ENCODE assay signal across 8 cellular contexts in the genomic region with DNA sequence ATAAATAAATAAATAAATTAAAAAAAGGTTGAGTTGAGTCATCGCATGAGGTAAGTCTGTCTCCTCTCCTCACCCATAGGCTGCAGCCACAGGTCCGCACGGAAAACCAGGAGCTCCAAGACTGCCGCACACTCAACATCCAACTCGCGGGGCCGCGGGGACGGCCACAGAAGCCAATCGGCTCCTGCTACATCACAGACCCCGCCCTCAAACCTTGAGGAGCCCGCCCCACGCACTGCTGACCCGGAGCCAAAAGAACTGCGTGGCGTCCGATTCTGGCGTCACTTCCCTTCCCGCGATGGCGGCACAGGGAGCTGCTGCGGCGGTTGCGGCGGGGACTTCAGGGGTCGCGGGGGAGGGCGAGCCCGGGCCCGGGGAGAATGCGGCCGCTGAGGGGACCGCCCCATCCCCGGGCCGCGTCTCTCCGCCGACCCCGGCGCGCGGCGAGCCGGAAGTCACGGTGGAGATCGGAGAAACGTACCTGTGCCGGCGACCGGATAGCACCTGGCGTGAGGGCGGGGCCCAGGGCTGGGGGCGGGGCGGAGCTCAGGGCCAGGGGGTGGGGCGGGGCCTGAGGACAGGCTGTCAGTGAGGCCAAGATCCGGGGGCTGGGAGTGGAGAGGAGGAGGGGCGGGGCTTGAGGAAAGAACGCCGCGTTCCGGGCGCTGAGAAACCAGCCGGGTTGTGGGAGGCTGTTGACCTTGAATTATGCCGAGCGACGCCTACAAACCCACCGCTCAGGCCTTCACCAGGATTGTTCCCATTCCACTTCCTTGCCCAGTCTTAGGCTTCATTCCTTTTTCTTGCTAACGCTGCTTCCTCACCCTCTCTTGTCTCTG. TPM values are rescaled to one million over a fixed set of nuclear protein-coding genes. Genes with fewer than 3 reads are reported as not detected.
DNase-seq lines count a peak whose midpoint lies in the region; ATAC-seq, FAIRE-seq and TF ChIP-seq lines count a peak whose summit lies in the region.

TSS of gene KAT8 (plus strand) at position 281 of the 839 bp plus-strand sequence. CDS start at position 299, 18 bp downstream.

- peak; percentile 84 for ATAC-seq in HG02678 (IDR thresholded peaks at IDR 0.05; ENCODE audit: unreplicated experiment)
- ATAC-seq in activated naive CD8-positive, alpha-beta T cell treated with anti-CD3 and anti-CD28 coated beads, Interleukin-2, amount 10 ng/mL, durations not matched to agents 7 days and 5 days (ENCODE audit: low read depth) = peak; percentile 94
- peak; percentile 96 for ATAC-seq in Right ventricle myocardium inferior
- ATAC-seq in pancreas = peak; percentile 91 to 97 (median 94)

- POLR2A ChIA-PET in activated naive CD8-positive, alpha-beta T cell treated with anti-CD3 and anti-CD28 coated beads, Interleukin-2, amount 10 ng/mL, durations not matched to agents 7 days and 5 days (lab: Charles Lee) = interaction anchor here (0.5 to 2.9 kb wide), 24 partner anchors 9 to 932 kb away, joined by 3 to 33 read pairs (median 4); partner anchors contain the start of genes ARMC5, BCKDK, FUS and PRSS8

- peak within 1 kb of the TSS; percentile 87 for H3K27ac Mint-ChIP-seq in activated naive CD8-positive, alpha-beta T cell treated with anti-CD3 and anti-CD28 coated beads, Interleukin-2, amount 10 ng/mL, durations not matched to agents 7 days and 5 days

- H3K4me1 ChIP-seq in pancreas (peaks cover 20 to 35% (median 27%) of the 10 kb centered on the region in 3 donors), tibial artery (peaks cover 0 to 32% (median 15%) of the 10 kb centered on the region in 4 donors)

- H2AFZ ChIP-seq in SU-DHL-6 (ENCODE audit: low read depth, low read length, severe bottlenecking) = peak within 1 kb of the TSS; percentile 77

- H3K36me3 Mint-ChIP-seq in activated naive CD8-positive, alpha-beta T cell treated with anti-CD3 and anti-CD28 coated beads, Interleukin-2, amount 10 ng/mL, durations not matched to agents 7 days and 5 days = peaks cover 15% of the 10 kb centered on the region

- peaks cover 12% of the 10 kb centered on the region for H3K4me1 Mint-ChIP-seq in activated naive CD8-positive, alpha-beta T cell treated with anti-CD3 and anti-CD28 coated beads, Interleukin-2, amount 10 ng/mL, durations not matched to agents 7 days and 5 days

- peak; percentile 91 for TF ChIP-seq POLR2A in GM10847 (IDR thresholded peaks at IDR 0.05; ENCODE audit: extremely low read depth, insufficient read length)

- H3K27ac ChIP-seq in SU-DHL-6 (ENCODE audit: low read depth, low read length) (peak within 1 kb of the TSS; percentile 73), pancreas (peak within 1 kb of the TSS; percentile 95 to 99 (median 98)), tibial artery (peak within 1 kb of the TSS; percentile 92 to 96)

- H3F3A ChIP-seq in SU-DHL-6 (ENCODE audit: insufficient read depth) = 0 out of 2 replicates have a peak, but pooled peaks cover 5% of the 10 kb centered on the region

- peak within 1 kb of the TSS; percentile 87 for H3K4me3 Mint-ChIP-seq in activated naive CD8-positive, alpha-beta T cell treated with anti-CD3 and anti-CD28 coated beads, Interleukin-2, amount 10 ng/mL, durations not matched to agents 7 days and 5 days

- H3K4me3 ChIP-seq in SU-DHL-6 (ENCODE audit: insufficient read depth, low read length, poor library complexity, severe bottlenecking) (peak within 1 kb of the TSS; percentile 88), pancreas (peak within 1 kb of the TSS; percentile 65 to 69 (median 69)), tibial artery (peak within 1 kb of the TSS; percentile 75 to 84)

- peak within 1 kb of the TSS; percentile 92 for H3K4me2 ChIP-seq in SU-DHL-6 (ENCODE audit: low read depth, low read length, poor library complexity, severe bottlenecking)

- no peaks in the 10 kb centered on the region for H3K9me3 Mint-ChIP-seq in activated naive CD8-positive, alpha-beta T cell treated with anti-CD3 and anti-CD28 coated beads, Interleukin-2, amount 10 ng/mL, durations not matched to agents 7 days and 5 days

- H3K36me3 ChIP-seq in SU-DHL-6 (ENCODE audit: low read length) (peaks cover 12% of the 10 kb centered on the region; the same call in 1 of the 2 replicates), pancreas (peaks cover 0 to 25% (median 11%) of the 10 kb centered on the region in 3 donors), tibial artery (peaks cover 27 to 43% (median 29%) of the 10 kb centered on the region in 3 donors)

- H3K27me3 Mint-ChIP-seq in activated naive CD8-positive, alpha-beta T cell treated with anti-CD3 and anti-CD28 coated beads, Interleukin-2, amount 10 ng/mL, durations not matched to agents 7 days and 5 days = no peaks in the 10 kb centered on the region

- H3K27me3 ChIP-seq in SU-DHL-6 (ENCODE audit: low read length) (no peaks in the 10 kb centered on the region), pancreas (no peaks in the 10 kb centered on the region), tibial artery (no peaks in the 10 kb centered on the region)

- TF ChIP-seq CTCF in SU-DHL-6 (IDR thresholded peaks at IDR 0.05; ENCODE audit: insufficient read depth, low read length, poor library complexity, severe bottlenecking) (no peak), pancreas (IDR thresholded peaks at IDR 0.05) (no peak), tibial artery (IDR thresholded peaks at IDR 0.05) (no peak)

- no peaks in the 10 kb centered on the region for H3K9me2 ChIP-seq in SU-DHL-6 (replicated peaks; ENCODE audit: insufficient read depth, low read length)

- H3K9me3 ChIP-seq in SU-DHL-6 (ENCODE audit: insufficient read depth, low read length) (no peaks in the 10 kb centered on the region), pancreas (no peaks in the 10 kb centered on the region), tibial artery (no peaks in the 10 kb centered on the region)

- WGBS in pancreas, 2 donors = 0 to 1% methylated on average over 54 to 68 of the region's 68 CpGs

- DNase-seq in NCI-H128 (lab: John Stamatoyannopoulos, UW; ENCODE audit: unreplicated experiment) (peak; percentile 90), Right ventricle myocardium inferior (ENCODE audit: missing footprints) (peak; percentile 99), pancreas (peak; percentile 96 to 99 (median 98)), tibial artery (peak; percentile 98 to 99)
- peak; percentile 95 for DNase-seq in activated naive CD8-positive, alpha-beta T cell treated with anti-CD3 and anti-CD28 coated beads, Interleukin-2, amount 10 ng/mL, durations not matched to agents 7 days and 5 days

- peak within 1 kb of the TSS; percentile 70 for H3K9ac ChIP-seq in SU-DHL-6 (ENCODE audit: low read length)

- intact Hi-C loops in Right ventricle myocardium inferior (cut with DNase I) (loop anchor here (2.0 kb wide), 1 partner anchor 43 kb away; the partner anchor contains the start of genes ZNF646 and ZNF668), pancreas (cut with DNase I) (no loop called here), tibial artery (cut with DNase I; ENCODE audit: low total_unique reads) (no loop called here)

- no peak for FAIRE-seq in pancreas (lab: Jason Lieb, UNC)

- peaks cover 8% of the 10 kb centered on the region; the same call in 1 of the 2 replicates for H4K20me1 ChIP-seq in SU-DHL-6 (ENCODE audit: low read depth, low read length)

- peaks cover 22% of the 10 kb centered on the region for H3K79me2 ChIP-seq in SU-DHL-6 (ENCODE audit: insufficient read depth, low read length)

RNA-seq across cellular contexts. Expression of gene KAT8, which starts in this region (rescaled TPM):
- total RNA-seq in activated naive CD8-positive, alpha-beta T cell treated with anti-CD3 and anti-CD28 coated beads, Interleukin-2, amount 10 ng/mL, durations not matched to agents 7 days and 5 days = 10 to 100 TPM; 66.5 to 72.9 TPM
- total RNA-seq in Right ventricle myocardium inferior = 67.4 TPM
- total RNA-seq in pancreas = 10 to 100 TPM; 31.5 to 40.7 (median 37.6) TPM
- polyA plus RNA-seq in pancreas = 10 to 100 TPM; 56.0 to 71.7 TPM

Comparison
In these comparisons a context has a peak if more than half of its experiments do, and no peak if none do; other contexts are left out.
1. Peak in every context shown above with its lines: DNase-seq, ATAC-seq, H3K4me3 ChIP-seq and H3K27ac ChIP-seq.